In genomic region chr10:86121200-86121599, GRCh38 we compare ENCODE assay signal across 18 cellular contexts.
"Had no signal": no experiment of that assay in that cellular context is flagged by ENCODE, and none has a peak within 500 bp of the region (broad histone marks: within the 10 kb centered on the region; RNA-seq: fewer than 3 reads in every experiment).

No MANE protein-coding gene starts in this region.

- H3K36me3 ChIP-seq: SJSA1 had no signal

- DNase-seq: KBM-7, MV-4-11, NCI-H1048, NCI-H1105, NCI-H1417, NCI-H1436 treated with DMSO at 0.1 percent for 48 hours, NCI-H1694, NCI-H187 treated with DMSO at 0.1 percent for 48 hours, NCI-H2227 treated with DMSO at 0.1 percent for 48 hours, NCI-H524, NCI-H526 treated with DMSO at 0.1 percent for 48 hours, NCI-H748 treated with DMSO at 0.1 percent for 48 hours, Right ventricle myocardium superior, RPMI8226, SIG-M5 had no signal

- H3K27ac ChIP-seq: SJSA1, SK-N-MC had no signal

- H3K9me3 ChIP-seq: SJSA1 had no signal

- H3K4me3 ChIP-seq: SJSA1, SK-N-MC had no signal

- FAIRE-seq: RCC 7860 had no signal

- H3K27me3 ChIP-seq: SJSA1 had no signal
